Comparison of ENCODE assay signal across 1 cellular context in the genomic region with DNA sequence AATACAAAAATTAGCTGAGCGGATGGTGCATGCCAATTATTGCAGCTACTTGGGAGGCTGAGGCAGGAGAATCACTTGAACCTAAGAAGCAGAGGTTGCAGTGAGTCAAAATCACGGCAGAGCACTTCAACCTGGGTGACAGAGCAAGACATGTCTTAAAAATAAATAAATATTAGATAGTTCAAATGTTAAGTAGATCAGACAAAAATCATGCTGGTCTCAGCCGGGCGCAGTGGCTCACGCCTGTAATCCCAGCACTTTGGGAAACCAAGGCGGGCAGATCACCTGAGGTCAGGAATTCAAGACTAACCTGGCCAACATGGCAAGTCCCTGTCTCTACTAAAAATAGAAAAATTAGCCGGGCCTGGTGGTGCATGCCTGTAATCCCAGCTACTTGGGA.
TF ChIP-seq lines count a peak whose summit lies in the region.

No MANE protein-coding gene starts in this region.

TF ChIP-seq in HepG2, 621 proteins besides CTCF, POLR2A, EP300 and RAD21:
- peak; percentile 21; the same call in 1 of the 2 replicates for TF ChIP-seq RBFOX2 (IDR thresholded peaks at IDR 0.05; ENCODE audit: low read depth, low read length)
- TF ChIP-seq GABPB1 (CRISPR knock-in tag; IDR thresholded peaks at IDR 0.05), result 0 out of 2 replicates have a peak, but pooled peaks have one; percentile 14
